In genomic region chr4:25919676-25920075, GRCh38 we compare ENCODE assay signal across 1 cellular context.
TF ChIP-seq lines count a peak whose summit lies in the region.

No MANE protein-coding gene starts in this region.

TF ChIP-seq in endothelial cell of umbilical vein, 7 proteins besides CTCF, POLR2A, EP300 and RAD21:
- TF ChIP-seq JUN (IDR thresholded peaks at IDR 0.05; ENCODE audit: borderline replicate concordance, insufficient read depth, insufficient read length, low read depth) (peak; percentile 25), MYC (IDR thresholded peaks at IDR 0.05; ENCODE audit: low read depth, low read length) (no peak)
